In genomic region chr14:61433822-61434221, GRCh38 we compare ENCODE assay signal across 23 cellular contexts.
DNase-seq lines count a peak whose midpoint lies in the region; ATAC-seq and FAIRE-seq lines count a peak whose summit lies in the region.
"Had no signal": no experiment of that assay in that cellular context is flagged by ENCODE, and none has a peak within 500 bp of the region (broad histone marks: within the 10 kb centered on the region; RNA-seq: fewer than 3 reads in every experiment).

No MANE protein-coding gene starts in this region.

- no peak overlapping the region for H3K27ac ChIP-seq in CD4-positive, alpha-beta memory T cell (ENCODE audit: low read depth, low read length)
- peak overlapping the region; percentile 37 for H3K27ac ChIP-seq in naive thymus-derived CD4-positive, alpha-beta T cell (ENCODE audit: low read depth, low read length)
- H3K27ac ChIP-seq: GM23248, HL-60, skin epidermis, transverse colon had no signal

- no peaks in the 10 kb centered on the region for H3K27me3 Mint-ChIP-seq in activated CD4-positive, alpha-beta memory T cell treated with anti-CD3 and anti-CD28 coated beads for 36 hours
- H3K27me3 Mint-ChIP-seq in activated CD4-positive, alpha-beta memory T cell treated with anti-CD3 and anti-CD28 coated beads, Interleukin-2, amount 10 ng/mL, durations not matched to agents 7 days and 5 days = no peaks in the 10 kb centered on the region
- H3K27me3 Mint-ChIP-seq in CD4-positive, alpha-beta memory T cell = no peaks in the 10 kb centered on the region
- no peaks in the 10 kb centered on the region for H3K27me3 Mint-ChIP-seq in activated naive CD8-positive, alpha-beta T cell
- H3K27me3 Mint-ChIP-seq in naive thymus-derived CD4-positive, alpha-beta T cell = no peaks in the 10 kb centered on the region

- ATAC-seq in naive thymus-derived CD4-positive, alpha-beta T cell = peak; percentile 28
- ATAC-seq: left ventricle myocardium superior had no signal

- H3K9me3 Mint-ChIP-seq in activated CD4-positive, alpha-beta memory T cell treated with anti-CD3 and anti-CD28 coated beads for 36 hours = no peaks in the 10 kb centered on the region
- no peaks in the 10 kb centered on the region for H3K9me3 Mint-ChIP-seq in activated CD4-positive, alpha-beta memory T cell treated with anti-CD3 and anti-CD28 coated beads, Interleukin-2, amount 10 ng/mL, durations not matched to agents 7 days and 5 days
- no peaks in the 10 kb centered on the region for H3K9me3 Mint-ChIP-seq in CD4-positive, alpha-beta memory T cell
- H3K9me3 Mint-ChIP-seq in activated naive CD8-positive, alpha-beta T cell (ENCODE audit: low read depth) = no peaks in the 10 kb centered on the region
- peaks cover 0 to 4% (median 0%) of the 10 kb centered on the region in 11 donors for H3K9me3 Mint-ChIP-seq in naive thymus-derived CD4-positive, alpha-beta T cell

- intact Hi-C loops in activated CD4-positive, alpha-beta memory T cell treated with anti-CD3 and anti-CD28 coated beads for 36 hours (cut with micrococcal nuclease) = no loop called here
- intact Hi-C loops in CD4-positive, alpha-beta memory T cell (cut with micrococcal nuclease) = no loop called here
- intact Hi-C loops in naive thymus-derived CD4-positive, alpha-beta T cell (cut with micrococcal nuclease) = loop anchor here (1.0 to 10.0 kb wide), 3 partner anchors 10 to 49 kb away; no protein-coding TSS in a partner anchor

- H3K27ac Mint-ChIP-seq in activated CD4-positive, alpha-beta memory T cell treated with anti-CD3 and anti-CD28 coated beads for 36 hours = peak overlapping the region; percentile 89
- no peak overlapping the region for H3K27ac Mint-ChIP-seq in activated CD4-positive, alpha-beta memory T cell treated with anti-CD3 and anti-CD28 coated beads, Interleukin-2, amount 10 ng/mL, durations not matched to agents 7 days and 5 days
- H3K27ac Mint-ChIP-seq in CD4-positive, alpha-beta memory T cell = peak overlapping the region; percentile 65 to 91 (median 84)
- peak overlapping the region; percentile 86 for H3K27ac Mint-ChIP-seq in activated naive CD8-positive, alpha-beta T cell
- peak overlapping the region in 7 of 9 donors; percentile 50 to 95 (median 86) for H3K27ac Mint-ChIP-seq in naive thymus-derived CD4-positive, alpha-beta T cell
- H3K27ac Mint-ChIP-seq: naive B cell had no signal

- H3K27me3 ChIP-seq in CD4-positive, alpha-beta memory T cell (ENCODE audit: insufficient read depth, low read length) = no peaks in the 10 kb centered on the region
- H3K27me3 ChIP-seq in naive thymus-derived CD4-positive, alpha-beta T cell (ENCODE audit: control insufficient read depth in 2 of 2, insufficient read depth in 2 of 2, low read length in 2 of 2) = no peaks in the 10 kb centered on the region
- H3K27me3 ChIP-seq: transverse colon had no signal

- no peaks in the 10 kb centered on the region for H3K9me3 ChIP-seq in CD4-positive, alpha-beta memory T cell (ENCODE audit: control insufficient read depth in 1 of 2, low read length in 2 of 2)
- no peaks in the 10 kb centered on the region for H3K9me3 ChIP-seq in naive thymus-derived CD4-positive, alpha-beta T cell (ENCODE audit: control insufficient read depth in 2 of 3, low read length in 3 of 3)
- H3K9me3 ChIP-seq: transverse colon had no signal

- FAIRE-seq in frontal cortex (lab: Jason Lieb, UNC) = no peak
- FAIRE-seq: astrocyte had no signal

- no peak overlapping the region for H3K4me3 ChIP-seq in CD4-positive, alpha-beta memory T cell (ENCODE audit: low read length in 2 of 2)
- H3K4me3 ChIP-seq in naive thymus-derived CD4-positive, alpha-beta T cell (ENCODE audit: low read length) = no peak overlapping the region
- H3K4me3 ChIP-seq: GM23248, skin epidermis, transverse colon had no signal

- no peaks in the 10 kb centered on the region for H3K36me3 ChIP-seq in CD4-positive, alpha-beta memory T cell (ENCODE audit: insufficient read depth, low read length)
- H3K36me3 ChIP-seq in naive thymus-derived CD4-positive, alpha-beta T cell (ENCODE audit: control insufficient read depth in 2 of 3, insufficient read depth in 3 of 3, low read length in 3 of 3) = peaks cover 0 to 6% (median 0%) of the 10 kb centered on the region in 3 experiments
- H3K36me3 ChIP-seq: transverse colon had no signal

- peaks cover 98% of the 10 kb centered on the region for H3K4me1 ChIP-seq in CD4-positive, alpha-beta memory T cell (ENCODE audit: insufficient read depth, low read length)
- peaks cover 81 to 82% of the 10 kb centered on the region in 2 donors for H3K4me1 ChIP-seq in naive thymus-derived CD4-positive, alpha-beta T cell (ENCODE audit: control insufficient read depth in 2 of 2, insufficient read depth in 2 of 2, low read length in 2 of 2)

- no peak overlapping the region for H3K4me3 Mint-ChIP-seq in activated CD4-positive, alpha-beta memory T cell treated with anti-CD3 and anti-CD28 coated beads for 36 hours
- H3K4me3 Mint-ChIP-seq in activated CD4-positive, alpha-beta memory T cell treated with anti-CD3 and anti-CD28 coated beads, Interleukin-2, amount 10 ng/mL, durations not matched to agents 7 days and 5 days = no peak overlapping the region
- H3K4me3 Mint-ChIP-seq in CD4-positive, alpha-beta memory T cell = peak overlapping the region in 4 of 8 donors; percentile 6 to 70 (median 40)
- H3K4me3 Mint-ChIP-seq in activated naive CD8-positive, alpha-beta T cell = peak overlapping the region; percentile 66
- H3K4me3 Mint-ChIP-seq in naive thymus-derived CD4-positive, alpha-beta T cell = peak overlapping the region in 6 of 10 donors; percentile 19 to 82 (median 59)
- H3K4me3 Mint-ChIP-seq: mesothelial cell of epicardium, naive B cell had no signal

- peaks cover 93% of the 10 kb centered on the region for H3K4me1 Mint-ChIP-seq in activated CD4-positive, alpha-beta memory T cell treated with anti-CD3 and anti-CD28 coated beads for 36 hours (ENCODE audit: low read depth)
- peaks cover 84% of the 10 kb centered on the region for H3K4me1 Mint-ChIP-seq in activated CD4-positive, alpha-beta memory T cell treated with anti-CD3 and anti-CD28 coated beads, Interleukin-2, amount 10 ng/mL, durations not matched to agents 7 days and 5 days
- peaks cover 76 to 99% (median 88%) of the 10 kb centered on the region in 4 donors for H3K4me1 Mint-ChIP-seq in CD4-positive, alpha-beta memory T cell
- peaks cover 93% of the 10 kb centered on the region for H3K4me1 Mint-ChIP-seq in activated naive CD8-positive, alpha-beta T cell (ENCODE audit: low read depth)
- H3K4me1 Mint-ChIP-seq in naive thymus-derived CD4-positive, alpha-beta T cell = peaks cover 66 to 100% (median 95%) of the 10 kb centered on the region in 7 donors

- POLR2A ChIA-PET in activated CD4-positive, alpha-beta memory T cell treated with anti-CD3 and anti-CD28 coated beads for 36 hours (lab: Charles Lee) = interaction anchor here (1.0 to 1.5 kb wide), 4 partner anchors 17 to 99 kb away, joined by 3 to 4 read pairs (median 4); no protein-coding TSS in a partner anchor
- POLR2A ChIA-PET in activated CD4-positive, alpha-beta memory T cell treated with anti-CD3 and anti-CD28 coated beads, Interleukin-2, amount 10 ng/mL, durations not matched to agents 7 days and 5 days (lab: Charles Lee) = interaction anchor here (0.9 to 1.2 kb wide), 3 partner anchors 18 to 38 kb away, joined by 3 to 5 read pairs (median 3); no protein-coding TSS in a partner anchor
- POLR2A ChIA-PET in CD4-positive, alpha-beta memory T cell (lab: Charles Lee; ENCODE audit: partially characterized antibody) = interaction anchor here (1.2 to 1.6 kb wide), 4 partner anchors 17 to 111 kb away, joined by 3 to 6 read pairs (median 5); no protein-coding TSS in a partner anchor
- POLR2A ChIA-PET in naive thymus-derived CD4-positive, alpha-beta T cell (lab: Charles Lee) = interaction anchor here (0.5 to 1.5 kb wide), 6 partner anchors 13 to 113 kb away, joined by 3 to 5 read pairs (median 4); partner anchors contain the start of gene PRKCH

- no peak for DNase-seq in activated CD4-positive, alpha-beta memory T cell treated with anti-CD3 and anti-CD28 coated beads for 36 hours
- DNase-seq in activated CD4-positive, alpha-beta memory T cell treated with anti-CD3 and anti-CD28 coated beads, Interleukin-2, amount 10 ng/mL, durations not matched to agents 7 days and 5 days = no peak
- DNase-seq in CD4-positive, alpha-beta memory T cell = no peak
- peak in 1 of 9 donors; percentile 35 for DNase-seq in naive thymus-derived CD4-positive, alpha-beta T cell
- DNase-seq in SKM-1 (lab: John Stamatoyannopoulos, UW; ENCODE audit: unreplicated experiment) (no peak), NCI-H526 (lab: John Stamatoyannopoulos, UW) (no peak), frontal cortex (ENCODE audit: low spot score in 2 of 2) (no peak)
- DNase-seq: activated naive CD4-positive, alpha-beta T cell treated with Interleukin-2 at 50 U/mL for 16 hours; central memory CD4-positive, alpha-beta T cell; GM23248; islet precursor cell; Karpas-422; left ventricle myocardium superior; naive B cell; NCI-H2171 treated with DMSO at 0.1 percent for 48 hours; NCI-H510A treated with DMSO at 0.1 percent for 48 hours; retina; transverse colon had no signal

- CTCF ChIA-PET in activated CD4-positive, alpha-beta memory T cell treated with anti-CD3 and anti-CD28 coated beads for 36 hours (lab: Charles Lee) = interaction anchor here (0.7 to 1.5 kb wide), 5 partner anchors 23 to 403 kb away, joined by 3 to 5 read pairs (median 4); no protein-coding TSS in a partner anchor
- CTCF ChIA-PET in activated CD4-positive, alpha-beta memory T cell treated with anti-CD3 and anti-CD28 coated beads, Interleukin-2, amount 10 ng/mL, durations not matched to agents 7 days and 5 days (lab: Charles Lee) = interaction anchor here (0.9 to 1.1 kb wide), 3 partner anchors 27 to 95 kb away, joined by 3 to 4 read pairs (median 3); no protein-coding TSS in a partner anchor
- CTCF ChIA-PET in CD4-positive, alpha-beta memory T cell (lab: Charles Lee; ENCODE audit: partially characterized antibody) = interaction anchor here (1.0 to 3.0 kb wide), 2 partner anchors 13 to 62 kb away, joined by 4 to 9 read pairs; no protein-coding TSS in a partner anchor
- CTCF ChIA-PET in naive thymus-derived CD4-positive, alpha-beta T cell (lab: Charles Lee) = interaction anchor here (1.0 kb wide), 1 partner anchor 12 kb away, joined by 3 read pairs; no protein-coding TSS in a partner anchor

- H3K36me3 Mint-ChIP-seq in activated CD4-positive, alpha-beta memory T cell treated with anti-CD3 and anti-CD28 coated beads for 36 hours = peaks cover 9% of the 10 kb centered on the region
- H3K36me3 Mint-ChIP-seq in activated CD4-positive, alpha-beta memory T cell treated with anti-CD3 and anti-CD28 coated beads, Interleukin-2, amount 10 ng/mL, durations not matched to agents 7 days and 5 days (ENCODE audit: low read depth) = peaks cover 45% of the 10 kb centered on the region
- peaks cover 28 to 30% of the 10 kb centered on the region in 2 donors for H3K36me3 Mint-ChIP-seq in CD4-positive, alpha-beta memory T cell
- H3K36me3 Mint-ChIP-seq in activated naive CD8-positive, alpha-beta T cell = peaks cover 11% of the 10 kb centered on the region
- H3K36me3 Mint-ChIP-seq in naive thymus-derived CD4-positive, alpha-beta T cell = peaks cover 16 to 30% (median 25%) of the 10 kb centered on the region in 5 donors

Comparison
In these comparisons a context has a peak if more than half of its experiments do, and no peak if none do; other contexts are left out.
1. H3K4me3 Mint-ChIP-seq: peak in activated naive CD8-positive, alpha-beta T cell (single experiment) and naive thymus-derived CD4-positive, alpha-beta T cell (6 of 10); none in activated CD4-positive, alpha-beta memory T cell treated with anti-CD3 and anti-CD28 coated beads for 36 hours (single experiment) and activated CD4-positive, alpha-beta memory T cell treated with anti-CD3 and anti-CD28 coated beads, Interleukin-2, amount 10 ng/mL, durations not matched to agents 7 days and 5 days (single experiment).
2. intact Hi-C loops: an anchor here in naive thymus-derived CD4-positive, alpha-beta T cell (1.0 to 10.0 kb wide); none called in activated CD4-positive, alpha-beta memory T cell treated with anti-CD3 and anti-CD28 coated beads for 36 hours and CD4-positive, alpha-beta memory T cell.